In genomic region chr1:26234644-26235384, GRCh38 we compare ENCODE assay signal across 8 cellular contexts. TPM values are rescaled to one million over a fixed set of nuclear protein-coding genes. Genes with fewer than 3 reads are reported as not detected.
DNase-seq lines count a peak whose midpoint lies in the region; ATAC-seq and TF ChIP-seq lines count a peak whose summit lies in the region.

No MANE protein-coding gene starts in this region.

- H3K27me3 Mint-ChIP-seq in HFFc6 (ENCODE audit: insufficient read depth) = peaks cover 4% of the 10 kb centered on the region

- H3K36me3 ChIP-seq in ectodermal cell (ENCODE audit: control insufficient read depth, insufficient read depth, low read length) (no peaks in the 10 kb centered on the region), uterus (no peaks in the 10 kb centered on the region)

- no peak overlapping the region for H3K27ac ChIP-seq in ectodermal cell (ENCODE audit: insufficient read depth, low read depth, low read length, poor library complexity, severe bottlenecking)
- H3K27ac ChIP-seq in uterus = peak overlapping the region; percentile 73 to 87

- ATAC-seq in HG02885 (IDR thresholded peaks at IDR 0.05; ENCODE audit: poor library complexity, unreplicated experiment) = no peak

- intact Hi-C loops in uterus (cut with DNase I; ENCODE audit: low total_unique reads) = no loop called here

- H3K27me3 ChIP-seq in ectodermal cell (ENCODE audit: control insufficient read depth, insufficient read depth, low read length, poor library complexity, severe bottlenecking) (peaks cover 4% of the 10 kb centered on the region), mononuclear cell (ENCODE audit: insufficient read depth, low read length) (no peaks in the 10 kb centered on the region), uterus (no peaks in the 10 kb centered on the region)

- in situ Hi-C loops in SK-MEL-5 (cut with HindIII; ENCODE audit: low pct_unique_long_range_greater_than_20kb, low sequenced_read_pairs) = no loop called here

- H3K4me3 ChIP-seq in ectodermal cell (ENCODE audit: insufficient read depth, low read depth, low read length) = peak overlapping the region; percentile 96
- H3K4me3 ChIP-seq in mononuclear cell (ENCODE audit: low read length) = peak overlapping the region; percentile 82
- peak overlapping the region; percentile 46 to 61 for H3K4me3 ChIP-seq in uterus

- H3K4me3 Mint-ChIP-seq in HFFc6 = peak overlapping the region; percentile 97

- peak overlapping the region; percentile 92 for H3K27ac Mint-ChIP-seq in HFFc6

- whole genome bisulfite sequencing in ectodermal cell, 2 experiments = 3 to 4% methylated on average over 29 to 30 of the region's 30 CpGs

- H3K4me1 ChIP-seq in ectodermal cell (ENCODE audit: control insufficient read depth, insufficient read depth, low read length) = peaks cover 3% of the 10 kb centered on the region
- peaks cover 28% of the 10 kb centered on the region for H3K4me1 ChIP-seq in mononuclear cell (ENCODE audit: insufficient read depth, low read length)
- H3K4me1 ChIP-seq in uterus = no peaks in the 10 kb centered on the region

- no peak for TF ChIP-seq POLR2A in uterus (IDR thresholded peaks at IDR 0.05)

- no peaks in the 10 kb centered on the region for H3K9me3 Mint-ChIP-seq in HFFc6

- H3K36me3 Mint-ChIP-seq in HFFc6 (ENCODE audit: low read depth) = peaks cover 5% of the 10 kb centered on the region; the same call in 1 of the 2 replicates

- H3K9me3 ChIP-seq in ectodermal cell (ENCODE audit: control insufficient read depth, low read length) = no peaks in the 10 kb centered on the region
- H3K9me3 ChIP-seq in mononuclear cell (ENCODE audit: low read depth, low read length) = no peaks in the 10 kb centered on the region
- H3K9me3 ChIP-seq in uterus = no peaks in the 10 kb centered on the region

- peaks cover 42% of the 10 kb centered on the region for H3K4me1 Mint-ChIP-seq in HFFc6 (ENCODE audit: low read depth)

- DNase-seq in NCI-H1105 treated with DMSO at 0.1 percent for 48 hours (lab: John Stamatoyannopoulos, UW) = peak; percentile 6
- no peak for DNase-seq in NCI-H1105 (lab: John Stamatoyannopoulos, UW)
- no peak for DNase-seq in HFFc6
- peak; percentile 32 for DNase-seq in SK-MEL-5 (ENCODE audit: low read depth, low spot score)
- DNase-seq in uterus = no peak

- no peak; the same call in 1 of the 2 replicates for TF ChIP-seq CTCF in HFFc6 (IDR thresholded peaks at IDR 0.05)
- TF ChIP-seq CTCF in uterus (IDR thresholded peaks at IDR 0.05) = no peak

RNA-seq across cellular contexts. Expression of gene CEP85, which starts 0.8 kb away (rescaled TPM):
- 1 to 10 TPM; 4.9 to 8.6 (median 8.4) TPM for total RNA-seq in HFFc6 (2021; fragmentation: NEBNext Ultra II Directional; extraction: Animal tissue kit (Norgen Biotek cat#: 25700))
- total RNA-seq in SK-MEL-5 (2014; rRNA removed; shearing (Covaris generic)) = 12.3 and 13.5 TPM in 2 replicates
- polyA plus RNA-seq in SK-MEL-5 (2015; cell fraction: cytosol; rRNA removed) = 15.6 and 20.7 TPM in 2 replicates
- polyA plus RNA-seq in SK-MEL-5 (2015; cell fraction: nucleus; rRNA removed) = 76.6 and 82.4 TPM in 2 replicates
- 44.6 TPM for polyA plus RNA-seq in ectodermal cell (2013, experiment 1 of 4)
- polyA plus RNA-seq in ectodermal cell (2013, experiment 2 of 4) = 35.6 TPM
- polyA plus RNA-seq in ectodermal cell (2013, experiment 3 of 4) = 33.1 TPM
- 33.2 TPM for polyA plus RNA-seq in ectodermal cell (2013, experiment 4 of 4)
- total RNA-seq in mononuclear cell (12.9 TPM), uterus (10 to 100 TPM in 1 of 4 donors, 1 to 10 TPM in 3; 1.8 to 14.0 (median 5.3) TPM)

RNA-seq across cellular contexts. Expression of gene CATSPER4, which starts 44.4 kb away (rescaled TPM):
- not detected for total RNA-seq in HFFc6 (2021; fragmentation: NEBNext Ultra II Directional; extraction: Animal tissue kit (Norgen Biotek cat#: 25700))
- not detected in 2 replicates for total RNA-seq in SK-MEL-5 (2014; rRNA removed; shearing (Covaris generic))
- not detected in 2 replicates for polyA plus RNA-seq in SK-MEL-5 (2015; cell fraction: cytosol; rRNA removed)
- not detected in 2 replicates for polyA plus RNA-seq in SK-MEL-5 (2015; cell fraction: nucleus; rRNA removed)
- polyA plus RNA-seq in ectodermal cell (2013, experiment 1 of 4) = not detected
- 0.20 TPM for polyA plus RNA-seq in ectodermal cell (2013, experiment 2 of 4)
- polyA plus RNA-seq in ectodermal cell (2013, experiment 3 of 4) = 0.16 TPM
- 0.20 TPM for polyA plus RNA-seq in ectodermal cell (2013, experiment 4 of 4)
- total RNA-seq in mononuclear cell (not detected), uterus (not detected)

RNA-seq across cellular contexts. Expression of gene SH3BGRL3, which starts 45.1 kb away (rescaled TPM):
- total RNA-seq in HFFc6 (2021; fragmentation: NEBNext Ultra II Directional; extraction: Animal tissue kit (Norgen Biotek cat#: 25700)) = 100 to 1,000 TPM; 731 to 914 (median 779) TPM
- 30.7 and 32.8 TPM in 2 replicates for total RNA-seq in SK-MEL-5 (2014; rRNA removed; shearing (Covaris generic))
- 74.2 and 77.4 TPM in 2 replicates for polyA plus RNA-seq in SK-MEL-5 (2015; cell fraction: cytosol; rRNA removed)
- 3.7 and 12.8 TPM in 2 replicates for polyA plus RNA-seq in SK-MEL-5 (2015; cell fraction: nucleus; rRNA removed)
- 170 TPM for polyA plus RNA-seq in ectodermal cell (2013, experiment 1 of 4)
- polyA plus RNA-seq in ectodermal cell (2013, experiment 2 of 4) = 171 TPM
- 175 TPM for polyA plus RNA-seq in ectodermal cell (2013, experiment 3 of 4)
- polyA plus RNA-seq in ectodermal cell (2013, experiment 4 of 4) = 184 TPM
- total RNA-seq in mononuclear cell (59.2 TPM), uterus (10 to 100 TPM in 3 of 4 donors, 1 to 10 TPM in 1; 5.0 to 86.6 (median 52.3) TPM)

RNA-seq across cellular contexts. Expression of gene CNKSR1, which starts 57.5 kb away (rescaled TPM):
- under 1 TPM; 0.19 to 0.57 (median 0.33) TPM for total RNA-seq in HFFc6 (2021; fragmentation: NEBNext Ultra II Directional; extraction: Animal tissue kit (Norgen Biotek cat#: 25700))
- 0.08 and 0.27 TPM in 2 replicates for total RNA-seq in SK-MEL-5 (2014; rRNA removed; shearing (Covaris generic))
- 0.54 and 1.4 TPM in 2 replicates for polyA plus RNA-seq in SK-MEL-5 (2015; cell fraction: cytosol; rRNA removed)
- 1.3 and 5.6 TPM in 2 replicates for polyA plus RNA-seq in SK-MEL-5 (2015; cell fraction: nucleus; rRNA removed)
- 18.1 TPM for polyA plus RNA-seq in ectodermal cell (2013, experiment 1 of 4)
- 17.3 TPM for polyA plus RNA-seq in ectodermal cell (2013, experiment 2 of 4)
- polyA plus RNA-seq in ectodermal cell (2013, experiment 3 of 4) = 12.7 TPM
- polyA plus RNA-seq in ectodermal cell (2013, experiment 4 of 4) = 11.6 TPM
- total RNA-seq in mononuclear cell (0.42 TPM), uterus (10 to 100 TPM in 2 of 4 donors, 1 to 10 TPM in 1, under 1 TPM in 1; 0.29 to 13.3 (median 7.2) TPM)

Comparison
In these comparisons a context has a peak if more than half of its experiments do, and no peak if none do; other contexts are left out.
1. DNase-seq: peak in NCI-H1105 treated with DMSO at 0.1 percent for 48 hours (single experiment) and SK-MEL-5 (single experiment); none in NCI-H1105 (single experiment), HFFc6 (single experiment) and uterus (0 of 2).
2. RNA of gene SH3BGRL3, which starts 45.1 kb away (total RNA-seq): 731 to 914 TPM in HFFc6; 59.2 TPM in mononuclear cell (single experiment), 5.0 to 86.6 TPM in uterus and 30.7 to 32.8 TPM in SK-MEL-5; every median in the first group is over 4 times any median in the second.
3. Peak in every context shown above with its lines, with median percentiles within 50 percentile points of each other: H3K4me3 ChIP-seq.